Comparison of ENCODE assay signal across 8 cellular contexts in genomic region chr11:30585067-30585891, GRCh38. TPM values are rescaled to one million over a fixed set of nuclear protein-coding genes. Genes with fewer than 3 reads are reported as not detected.
DNase-seq lines count a peak whose midpoint lies in the region; ATAC-seq and TF ChIP-seq lines count a peak whose summit lies in the region.

No MANE protein-coding gene starts in this region.

- no peak overlapping the region for H3K9ac ChIP-seq in fibroblast of lung (ENCODE audit: insufficient read depth, low read length)

- H3K4me2 ChIP-seq in fibroblast of lung (ENCODE audit: extremely low read depth, insufficient read depth, low read length): peak overlapping the region; percentile 59

- H3K79me2 ChIP-seq in ACC112 (ENCODE audit: control insufficient read depth, insufficient read depth, low read length, unreplicated experiment) (no peaks in the 10 kb centered on the region), fibroblast of lung (ENCODE audit: control insufficient read depth, insufficient read depth, low read length) (no peaks in the 10 kb centered on the region)

- peak overlapping the region; percentile 67 to 88 (median 84) for H3K4me3 Mint-ChIP-seq in naive B cell
- no peak overlapping the region for H3K4me3 Mint-ChIP-seq in T-helper 17 cell
- H3K4me3 Mint-ChIP-seq in activated CD4-positive, alpha-beta memory T cell treated with anti-CD3 and anti-CD28 coated beads for 36 hours: no peak overlapping the region

- POLR2A ChIA-PET in activated CD4-positive, alpha-beta memory T cell treated with anti-CD3 and anti-CD28 coated beads for 36 hours (lab: Charles Lee): no interaction called here

- H3K4me1 ChIP-seq in ACC112 (ENCODE audit: control insufficient read depth, insufficient read depth, low read length, unreplicated experiment) (no peaks in the 10 kb centered on the region), fibroblast of lung (ENCODE audit: control insufficient read depth, extremely low read depth, insufficient read depth, low read length) (no peaks in the 10 kb centered on the region)

- H3K4me1 Mint-ChIP-seq in naive B cell (peaks cover 12 to 26% (median 17%) of the 10 kb centered on the region in 3 donors), T-helper 17 cell (peaks cover 2% of the 10 kb centered on the region)
- H3K4me1 Mint-ChIP-seq in activated CD4-positive, alpha-beta memory T cell treated with anti-CD3 and anti-CD28 coated beads for 36 hours (ENCODE audit: low read depth): peaks cover 2% of the 10 kb centered on the region

- H3K36me3 Mint-ChIP-seq in naive B cell (no peaks in the 10 kb centered on the region), T-helper 17 cell (ENCODE audit: low read depth) (no peaks in the 10 kb centered on the region)
- H3K36me3 Mint-ChIP-seq in activated CD4-positive, alpha-beta memory T cell treated with anti-CD3 and anti-CD28 coated beads for 36 hours: peaks cover 2% of the 10 kb centered on the region

- peaks cover 17 to 47% (median 35%) of the 10 kb centered on the region in 3 donors for H3K27me3 Mint-ChIP-seq in naive B cell
- H3K27me3 Mint-ChIP-seq in T-helper 17 cell: peaks cover 58% of the 10 kb centered on the region
- H3K27me3 Mint-ChIP-seq in activated CD4-positive, alpha-beta memory T cell treated with anti-CD3 and anti-CD28 coated beads for 36 hours: peaks cover 38% of the 10 kb centered on the region

- DNase-seq in SK-MEL-5 (ENCODE audit: low read depth, low spot score): peak; percentile 3
- DNase-seq in fibroblast of lung (ENCODE audit: low read depth in 2 of 2): no peak
- DNase-seq in naive B cell: peak; percentile 30
- DNase-seq in T-helper 17 cell: no peak
- DNase-seq in activated CD4-positive, alpha-beta memory T cell treated with anti-CD3 and anti-CD28 coated beads for 36 hours: no peak

- no peak for TF ChIP-seq CTCF in fibroblast of lung (conservative IDR thresholded peaks at IDR 0.05 in 1 of 2, IDR thresholded peaks at IDR 0.05 in 1 of 2; ENCODE audit: low read depth in 1 of 2, low read length in 2 of 2)

- CTCF ChIA-PET in activated CD4-positive, alpha-beta memory T cell treated with anti-CD3 and anti-CD28 coated beads for 36 hours (lab: Charles Lee): no interaction called here

- H3K4me3 ChIP-seq in ACC112 (ENCODE audit: low read depth, low read length) (0 out of 2 replicates have a peak overlapping the region, but pooled peaks have one; percentile 22), fibroblast of lung (replicated peaks in 1 of 4; ENCODE audit: control extremely low read depth in 1 of 4, insufficient read depth in 1 of 4, low read depth in 3 of 4, low read length in 4 of 4) (peak overlapping the region in 3 of 4 experiments; percentile 2 to 45 (median 44))

- H4K20me1 ChIP-seq in fibroblast of lung (ENCODE audit: control insufficient read depth, extremely low read depth, insufficient read depth, low read length): no peaks in the 10 kb centered on the region

- H3K27me3 ChIP-seq in ACC112 (ENCODE audit: insufficient read depth, low read length) (peaks cover 80% of the 10 kb centered on the region), fibroblast of lung (ENCODE audit: control insufficient read depth, insufficient read depth, low read length) (peaks cover 14% of the 10 kb centered on the region)

- peak; percentile 31 for ATAC-seq in GM19372 (IDR thresholded peaks at IDR 0.05; ENCODE audit: low read depth, unreplicated experiment)
- peak; percentile 69 to 73 for ATAC-seq in naive B cell (ENCODE audit: low read depth in 2 of 2)
- no peak for ATAC-seq in T-helper 17 cell
- no peak for ATAC-seq in HG03045 (IDR thresholded peaks at IDR 0.05; ENCODE audit: unreplicated experiment)

- H3K9me3 Mint-ChIP-seq in naive B cell: no peaks in the 10 kb centered on the region
- no peaks in the 10 kb centered on the region for H3K9me3 Mint-ChIP-seq in activated CD4-positive, alpha-beta memory T cell treated with anti-CD3 and anti-CD28 coated beads for 36 hours

- no peak overlapping the region for H3K27ac ChIP-seq in ACC112 (ENCODE audit: low read depth, low read length)
- H3K27ac ChIP-seq in fibroblast of lung (ENCODE audit: insufficient read depth, low read length): no peak overlapping the region

- H3K36me3 ChIP-seq in ACC112 (ENCODE audit: insufficient read depth, low read length) (no peaks in the 10 kb centered on the region), fibroblast of lung (ENCODE audit: control insufficient read depth, insufficient read depth, low read length) (no peaks in the 10 kb centered on the region)

- peak overlapping the region in 2 of 6 donors; percentile 18 to 94 for H3K27ac Mint-ChIP-seq in naive B cell
- no peak overlapping the region for H3K27ac Mint-ChIP-seq in T-helper 17 cell
- no peak overlapping the region for H3K27ac Mint-ChIP-seq in activated CD4-positive, alpha-beta memory T cell treated with anti-CD3 and anti-CD28 coated beads for 36 hours

- H3K9me3 ChIP-seq in fibroblast of lung (ENCODE audit: control insufficient read depth, insufficient read depth, low read depth, low read length) (no peaks in the 10 kb centered on the region), T-helper 17 cell (ENCODE audit: control insufficient read depth, low read length, poor library complexity, severe bottlenecking) (no peaks in the 10 kb centered on the region)

- intact Hi-C loops in activated CD4-positive, alpha-beta memory T cell treated with anti-CD3 and anti-CD28 coated beads for 36 hours (cut with micrococcal nuclease): no loop called here

- H2AFZ ChIP-seq in ACC112 (ENCODE audit: low read length, unreplicated experiment): no peak overlapping the region
- no peak overlapping the region for H2AFZ ChIP-seq in fibroblast of lung (ENCODE audit: low read length)

- in situ Hi-C loops in SK-MEL-5 (cut with HindIII; ENCODE audit: low pct_unique_long_range_greater_than_20kb, low sequenced_read_pairs): no loop called here

RNA-seq across cellular contexts. Expression of gene MPPED2, which starts 0.9 kb away (rescaled TPM):
- total RNA-seq in SK-MEL-5 (2014; rRNA removed; shearing (Covaris generic)): 2.6 and 3.7 TPM in 2 replicates
- 5.2 and 10.5 TPM in 2 replicates for polyA plus RNA-seq in SK-MEL-5 (2015; cell fraction: cytosol; rRNA removed)
- polyA plus RNA-seq in SK-MEL-5 (2015; cell fraction: nucleus; rRNA removed): 8.0 and 14.4 TPM in 2 replicates
- total RNA-seq in fibroblast of lung (under 0.01 TPM in 2 replicates), T-helper 17 cell (under 1 TPM in 1 of 2 donors, not detected in 1; 0.42 TPM)
- polyA plus RNA-seq in fibroblast of lung (0.02 and 0.03 TPM in 2 replicates), naive B cell (ENCODE audit: low read depth in 6 of 6) (1 to 10 TPM in 5 of 6 donors, under 1 TPM in 1; 0.47 to 3.1 (median 2.5) TPM)
- not detected in 2 replicates for polyA plus RNA-seq in fibroblast of lung (2012)
- not detected in 2 replicates for polyA minus RNA-seq in fibroblast of lung (ENCODE audit: low replicate concordance)
- not detected for total RNA-seq in activated CD4-positive, alpha-beta memory T cell treated with anti-CD3 and anti-CD28 coated beads for 36 hours

Comparison
In these comparisons a context has a peak if more than half of its experiments do, and no peak if none do; other contexts are left out.
1. ATAC-seq: peak in GM19372 (single experiment) and naive B cell (2 of 2); none in T-helper 17 cell (single experiment) and HG03045 (single experiment).
2. DNase-seq: peak in SK-MEL-5 (single experiment) and naive B cell (single experiment); none in fibroblast of lung (0 of 2), T-helper 17 cell (0 of 3) and activated CD4-positive, alpha-beta memory T cell treated with anti-CD3 and anti-CD28 coated beads for 36 hours (single experiment).
3. H3K4me3 Mint-ChIP-seq: peak in naive B cell (8 of 8); none in T-helper 17 cell (single experiment) and activated CD4-positive, alpha-beta memory T cell treated with anti-CD3 and anti-CD28 coated beads for 36 hours (single experiment).